Comparison of ENCODE assay signal across 14 cellular contexts in genomic region chr6:53290547-53291510, GRCh38. TPM values are rescaled to one million over a fixed set of nuclear protein-coding genes. Genes with fewer than 3 reads are reported as not detected.
DNase-seq lines count a peak whose midpoint lies in the region; ATAC-seq and TF ChIP-seq lines count a peak whose summit lies in the region.
"Had no signal": no experiment of that assay in that cellular context is flagged by ENCODE, and none has a peak within 500 bp of the region (broad histone marks: within the 10 kb centered on the region; RNA-seq: fewer than 3 reads in every experiment).

No MANE protein-coding gene starts in this region.

- no peak overlapping the region for H3K4me3 ChIP-seq in cardiac muscle cell
- no peak overlapping the region for H3K4me3 ChIP-seq in endodermal cell (ENCODE audit: low read length)
- H3K4me3 ChIP-seq in subcutaneous abdominal adipose tissue (ENCODE audit: low read depth in 1 of 5, low read length in 5 of 5) = no peak overlapping the region
- no peak overlapping the region for H3K4me3 ChIP-seq in right cardiac atrium (ENCODE audit: low read length)
- H3K4me3 ChIP-seq: hepatocyte, lung, tibial nerve had no signal

- H3K27ac ChIP-seq in cardiac muscle cell (no peak overlapping the region), endodermal cell (ENCODE audit: low read depth, low read length) (no peak overlapping the region), subcutaneous abdominal adipose tissue (ENCODE audit: low read depth, low read length) (peak overlapping the region; percentile 69), right cardiac atrium (ENCODE audit: low read length) (no peak overlapping the region)
- H3K27ac ChIP-seq: hepatocyte, tibial nerve had no signal

- H3K27me3 ChIP-seq in cardiac muscle cell (no peaks in the 10 kb centered on the region), endodermal cell (ENCODE audit: control insufficient read depth, insufficient read depth, low read length, poor library complexity, severe bottlenecking) (no peaks in the 10 kb centered on the region), subcutaneous abdominal adipose tissue (ENCODE audit: control insufficient read depth in 5 of 5, insufficient read depth in 4 of 5, low read length in 5 of 5) (no peaks in the 10 kb centered on the region), right cardiac atrium (ENCODE audit: control insufficient read depth, insufficient read depth) (no peaks in the 10 kb centered on the region)
- H3K27me3 ChIP-seq: hepatocyte, tibial nerve had no signal

- DNase-seq in cardiac muscle cell (ENCODE audit: low read depth in 1 of 2, low spot score in 1 of 2) = no peak
- DNase-seq in Right ventricle myocardium superior = no peak
- no peak for DNase-seq in T-helper 17 cell
- no peak for DNase-seq in endodermal cell
- DNase-seq in cortex of kidney (lab: John Stamatoyannopoulos, UW) = no peak
- DNase-seq in DMS153 treated with DMSO at 0.1 percent for 48 hours (lab: John Stamatoyannopoulos, UW; ENCODE audit: unreplicated experiment) = no peak
- DNase-seq in right cardiac atrium = no peak
- DNase-seq: GOT3, NCI-H2029 treated with DMSO at 0.1 percent for 48 hours, T-helper 9 cell had no signal

- H3K36me3 Mint-ChIP-seq in T-helper 17 cell (ENCODE audit: low read depth) (peaks cover 13% of the 10 kb centered on the region), endodermal cell (ENCODE audit: low read depth) (peaks cover 34% of the 10 kb centered on the region)

- no peaks in the 10 kb centered on the region for H3K4me1 ChIP-seq in cardiac muscle cell (ENCODE audit: low read depth)
- H3K4me1 ChIP-seq in endodermal cell (ENCODE audit: control insufficient read depth, insufficient read depth, low read length) = no peaks in the 10 kb centered on the region
- peaks cover 4 to 49% (median 34%) of the 10 kb centered on the region in 5 donors for H3K4me1 ChIP-seq in subcutaneous abdominal adipose tissue (ENCODE audit: control insufficient read depth in 5 of 5, insufficient read depth in 5 of 5, low read length in 5 of 5)
- H3K4me1 ChIP-seq in right cardiac atrium (ENCODE audit: control insufficient read depth, insufficient read depth, low read length) = no peaks in the 10 kb centered on the region

- H3K27ac Mint-ChIP-seq in T-helper 17 cell (peak overlapping the region; percentile 97), endodermal cell (no peak overlapping the region)

- H3K27me3 Mint-ChIP-seq in T-helper 17 cell (no peaks in the 10 kb centered on the region), endodermal cell (ENCODE audit: insufficient read depth) (no peaks in the 10 kb centered on the region)

- intact Hi-C loops in Right ventricle myocardium superior (cut with DNase I) = loop anchor here (10.0 kb wide), 1 partner anchor 54 kb away; the partner anchor contains the start of gene ELOVL5
- intact Hi-C loops in right cardiac atrium (cut with DNase I) = loop anchor here in 2 of 4 donors (10.0 kb wide), 2 partner anchors 116 to 194 kb away; no protein-coding TSS in a partner anchor

- H3K36me3 ChIP-seq in cardiac muscle cell = peaks cover 11% of the 10 kb centered on the region
- peaks cover 29% of the 10 kb centered on the region for H3K36me3 ChIP-seq in endodermal cell (ENCODE audit: control insufficient read depth, insufficient read depth, low read length)
- peaks cover 13 to 49% (median 20%) of the 10 kb centered on the region in 5 donors for H3K36me3 ChIP-seq in subcutaneous abdominal adipose tissue (ENCODE audit: control insufficient read depth in 5 of 5, insufficient read depth in 5 of 5, low read length in 5 of 5)

- H3K4me1 Mint-ChIP-seq in T-helper 17 cell (peaks cover 62% of the 10 kb centered on the region), endodermal cell (peaks cover 18% of the 10 kb centered on the region)

- no peak overlapping the region for H3K9ac ChIP-seq in endodermal cell (ENCODE audit: extremely low read depth, low read length, poor library complexity, severe bottlenecking)
- peak overlapping the region in 1 of 5 donors; percentile 13 for H3K9ac ChIP-seq in subcutaneous abdominal adipose tissue (ENCODE audit: low read length in 5 of 5)

- no peaks in the 10 kb centered on the region for H3K9me3 Mint-ChIP-seq in endodermal cell

- no peak for ATAC-seq in Right ventricle myocardium superior (ENCODE audit: poor library complexity)
- ATAC-seq in T-helper 17 cell = peak; percentile 85
- ATAC-seq in right cardiac atrium = no peak

- peak overlapping the region; percentile 74 for H3K4me3 Mint-ChIP-seq in T-helper 17 cell
- H3K4me3 Mint-ChIP-seq in endodermal cell = no peak overlapping the region

- WGBS in endodermal cell (ENCODE audit: insufficient coverage in 1 of 2, insufficient read length in 1 of 2), 2 experiments = 80% methylated on average over 2 of the region's 2 CpGs; no CpG with 5 or more reads in 1 of the 2 experiments
- 64% methylated on average over 2 of the region's 2 CpGs for WGBS in right cardiac atrium

- H3K9me3 ChIP-seq in cardiac muscle cell (ENCODE audit: low read depth) = no peaks in the 10 kb centered on the region
- H3K9me3 ChIP-seq in T-helper 17 cell (ENCODE audit: control insufficient read depth, low read length, poor library complexity, severe bottlenecking) = no peaks in the 10 kb centered on the region
- no peaks in the 10 kb centered on the region for H3K9me3 ChIP-seq in endodermal cell (ENCODE audit: control insufficient read depth, low read length)
- H3K9me3 ChIP-seq in subcutaneous abdominal adipose tissue (ENCODE audit: control insufficient read depth in 5 of 5, low read length in 5 of 5) = no peaks in the 10 kb centered on the region
- H3K9me3 ChIP-seq in right cardiac atrium (ENCODE audit: control insufficient read depth, low read length) = no peaks in the 10 kb centered on the region
- H3K9me3 ChIP-seq: tibial nerve had no signal

- TF ChIP-seq CTCF in cardiac muscle cell (IDR thresholded peaks at IDR 0.05; ENCODE audit: low read depth, low read length) = peak; percentile 30
- TF ChIP-seq CTCF in endodermal cell (conservative IDR thresholded peaks at IDR 0.05) = peak; percentile 12

RNA-seq across cellular contexts. Expression of gene ELOVL5, which starts 57.9 kb away (rescaled TPM):
- total RNA-seq in cardiac muscle cell (37.2 and 39.4 TPM in 2 replicates), Right ventricle myocardium superior (20.8 TPM), T-helper 17 cell (100 to 1,000 TPM; 121 to 147 TPM), endodermal cell (100 to 1,000 TPM; 103 to 108 TPM), right cardiac atrium (10 to 100 TPM; 30.7 to 59.0 (median 38.7) TPM)
- polyA plus RNA-seq in cardiac muscle cell (50.1 and 54.1 TPM in 2 replicates), right cardiac atrium (27.6 TPM)
- 140 TPM for polyA plus RNA-seq in endodermal cell (2013, experiment 1 of 2)
- 132 TPM for polyA plus RNA-seq in endodermal cell (2013, experiment 2 of 2)
